Comparison of ENCODE assay signal across 23 cellular contexts in genomic region chr20:25030007-25030648, GRCh38. TPM values are rescaled to one million over a fixed set of nuclear protein-coding genes. Genes with fewer than 3 reads are reported as not detected.
DNase-seq lines count a peak whose midpoint lies in the region; ATAC-seq, FAIRE-seq and TF ChIP-seq lines count a peak whose summit lies in the region.
"Had no signal": no experiment of that assay in that cellular context is flagged by ENCODE, and none has a peak within 500 bp of the region (broad histone marks: within the 10 kb centered on the region; RNA-seq: fewer than 3 reads in every experiment).

No MANE protein-coding gene starts in this region.

- H3K4me3 ChIP-seq in Caco-2 (ENCODE audit: low read depth, low read length), result no peak overlapping the region
- H3K4me3 ChIP-seq in kidney (ENCODE audit: low read length in 2 of 2), result no peak overlapping the region
- H3K4me3 ChIP-seq: GM23248 had no signal

- H3K27me3 Mint-ChIP-seq in Caco-2 (ENCODE audit: insufficient read depth, unreplicated experiment), result no peaks in the 10 kb centered on the region

- ATAC-seq in HG02678 (IDR thresholded peaks at IDR 0.05; ENCODE audit: unreplicated experiment), result no peak
- ATAC-seq in GM21423 (IDR thresholded peaks at IDR 0.05; ENCODE audit: unreplicated experiment), result no peak
- ATAC-seq: Panc1 had no signal

- POLR2A ChIA-PET in Caco-2 (lab: Charles Lee), result no interaction called here

- DNase-seq in Caco-2 (no peak), caudate nucleus (lab: John Stamatoyannopoulos, UW) (peak in 13 of 61 donors; percentile 8 to 60 (median 35)), kidney (peak; percentile 16), substantia nigra (lab: John Stamatoyannopoulos, UW) (peak in 15 of 49 donors; percentile 27 to 75 (median 43)), NCI-H1436 (lab: John Stamatoyannopoulos, UW) (no peak)
- DNase-seq: DND-41, GDM1, GM23248, Karpas-422, MM.1S, NCI-H1105, NCI-H187 treated with DMSO at 0.1 percent for 48 hours, NCI-H2171, NCI-H774, Right ventricle myocardium superior had no signal

- TF ChIP-seq CTCF in Caco-2 (IDR thresholded peaks at IDR 0.05; ENCODE audit: insufficient read depth in 1 of 2, low read depth in 1 of 2, low read length in 1 of 2, severe bottlenecking in 1 of 2, unreplicated experiment in 1 of 2), result no peak
- TF ChIP-seq CTCF in kidney (IDR thresholded peaks at IDR 0.05; ENCODE audit: borderline replicate concordance, extremely low read depth, insufficient read depth), result no peak

- no peak for FAIRE-seq in kidney (lab: Jason Lieb, UNC)
- FAIRE-seq: D721Med, GM12892, GM19239 had no signal

- peaks cover 5% of the 10 kb centered on the region for H3K4me1 Mint-ChIP-seq in Caco-2 (ENCODE audit: low read depth, unreplicated experiment)

- H3K9me3 ChIP-seq in Caco-2 (no peaks in the 10 kb centered on the region), kidney (ENCODE audit: control insufficient read depth in 1 of 2, low read length in 2 of 2) (no peaks in the 10 kb centered on the region)

- H3K4me1 ChIP-seq in Caco-2, result peaks cover 24% of the 10 kb centered on the region
- H3K4me1 ChIP-seq in kidney (ENCODE audit: control insufficient read depth in 1 of 2, insufficient read depth in 1 of 2, low read depth in 1 of 2, low read length in 2 of 2), result peaks cover 21 to 28% of the 10 kb centered on the region in 2 donors

- H3K9me3 Mint-ChIP-seq in Caco-2 (ENCODE audit: unreplicated experiment), result no peaks in the 10 kb centered on the region

- BruUV-seq in Caco-2 (replicated peaks; lab: Mats Ljungman, UMichigan), result no TSS peak

- intact Hi-C loops in Caco-2 (cut with micrococcal nuclease; ENCODE audit: unreplicated experiment), result loop anchor here (2.0 kb wide), 1 partner anchor 35 kb away; no protein-coding TSS in a partner anchor
- intact Hi-C loops in kidney (cut with DNase I), result no loop called here

- H3K27me3 ChIP-seq in Caco-2 (replicated peaks; ENCODE audit: control insufficient read depth, insufficient read depth, low read length), result no peaks in the 10 kb centered on the region

- peak overlapping the region; percentile 38 for H3K27ac Mint-ChIP-seq in Caco-2 (ENCODE audit: unreplicated experiment)

- H3K27ac ChIP-seq in caudate nucleus (ENCODE audit: low read depth, low read length), result peak overlapping the region; percentile 98
- H3K27ac ChIP-seq in kidney (ENCODE audit: low read depth in 2 of 2, low read length in 2 of 2), result no peak overlapping the region
- peak overlapping the region; percentile 98 for H3K27ac ChIP-seq in substantia nigra (ENCODE audit: low read depth, low read length, poor library complexity, severe bottlenecking)
- H3K27ac ChIP-seq: GM23248 had no signal

- H3K9ac ChIP-seq in kidney (ENCODE audit: low read length in 2 of 2), result no peak overlapping the region
- H3K9ac ChIP-seq: GM23248 had no signal

- peaks cover 39% of the 10 kb centered on the region for H3K36me3 Mint-ChIP-seq in Caco-2 (ENCODE audit: insufficient read depth, unreplicated experiment)

- H3K36me3 ChIP-seq in Caco-2 (ENCODE audit: control insufficient read depth, insufficient read depth, low read length), result no peaks in the 10 kb centered on the region; the same call in 1 of the 2 replicates
- peaks cover 9 to 22% of the 10 kb centered on the region in 2 donors for H3K36me3 ChIP-seq in kidney (ENCODE audit: control insufficient read depth in 1 of 2, insufficient read depth in 2 of 2, low read length in 2 of 2)

- no peak overlapping the region for H3K4me3 Mint-ChIP-seq in Caco-2 (ENCODE audit: unreplicated experiment)

- CTCF ChIA-PET in Caco-2 (lab: Charles Lee), result no interaction called here

RNA-seq across cellular contexts. Expression of gene ACSS1, which starts 27.8 kb away (rescaled TPM):
- total RNA-seq in Caco-2 (2022) (81.9 and 113 TPM in 2 replicates), kidney (30.6 TPM)
- polyA plus RNA-seq in kidney (ENCODE audit: insufficient read depth, low read depth, low replicate concordance), result 72.3 TPM

RNA-seq across cellular contexts. Expression of gene APMAP, which starts 37.6 kb away (rescaled TPM):
- 119 and 138 TPM in 2 replicates for total RNA-seq in Caco-2 (2022)
- 90.9 TPM for total RNA-seq in kidney
- 79.7 TPM for polyA plus RNA-seq in kidney (ENCODE audit: insufficient read depth, low read depth, low replicate concordance)

RNA-seq across cellular contexts. Expression of gene VSX1, which starts 51.8 kb away (rescaled TPM):
- total RNA-seq in Caco-2 (2022) (not detected in 2 replicates), kidney (0.41 TPM)
- polyA plus RNA-seq in kidney (ENCODE audit: insufficient read depth, low read depth, low replicate concordance), result not detected
- total RNA-seq: A673, GM23248, NCI-H460 had no signal
- polyA plus RNA-seq: GM23248 had no signal

Comparison
In these comparisons a context has a peak if more than half of its experiments do, and no peak if none do; other contexts are left out.
1. H3K27ac ChIP-seq: peak in caudate nucleus (single experiment) and substantia nigra (single experiment); none in kidney (0 of 2).